1 cellular context compared by ENCODE assay signal in genomic region chr22:36145881-36146280, GRCh38.
TF ChIP-seq lines count a peak whose summit lies in the region.

No MANE protein-coding gene starts in this region.

TF ChIP-seq in HEK293, 187 proteins besides CTCF, POLR2A, EP300 and RAD21 (continued from another document):
- TF ChIP-seq ZNF10 (tag by site-specific recombination; IDR thresholded peaks at IDR 0.05) (no peak), ZNF549 (tag by site-specific recombination; IDR thresholded peaks at IDR 0.05) (no peak)
